ENCODE assay signal across 1 cellular context in the genomic region with DNA sequence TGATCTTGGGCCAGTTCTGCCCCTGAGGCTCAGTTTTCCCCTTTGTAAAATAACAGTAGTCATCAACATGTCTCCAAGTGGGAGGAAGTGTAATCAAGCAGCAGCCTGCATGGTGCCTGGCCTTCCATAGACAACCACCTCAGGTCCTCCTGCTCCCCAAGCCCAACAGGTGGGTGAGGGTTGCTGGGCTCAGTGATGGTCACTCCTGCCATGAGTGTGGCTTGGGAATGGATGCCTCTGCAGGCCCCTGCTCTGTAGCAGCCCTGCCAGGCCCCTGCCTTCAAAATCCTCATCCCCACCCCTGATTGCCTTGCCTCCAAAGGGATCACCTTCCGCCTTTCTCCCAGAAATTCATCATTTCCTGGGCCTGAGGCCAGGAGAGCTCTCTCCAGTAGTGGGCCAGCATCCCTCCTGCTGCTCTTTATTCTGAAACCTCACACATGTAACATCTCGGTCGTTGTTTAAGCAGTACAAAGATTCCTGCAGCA.
TF ChIP-seq lines count a peak whose summit lies in the region.

No MANE protein-coding gene starts in this region.

TF ChIP-seq in A549, 52 proteins besides CTCF, POLR2A, EP300 and RAD21 (continued from another document):
- TF ChIP-seq, protein P1, sequence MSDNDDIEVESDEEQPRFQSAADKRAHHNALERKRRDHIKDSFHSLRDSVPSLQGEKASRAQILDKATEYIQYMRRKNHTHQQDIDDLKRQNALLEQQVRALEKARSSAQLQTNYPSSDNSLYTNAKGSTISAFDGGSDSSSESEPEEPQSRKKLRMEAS (IDR thresholded peaks at IDR 0.05), result no peak
- no peak for TF ChIP-seq ESRRA (IDR thresholded peaks at IDR 0.05; ENCODE audit: borderline replicate concordance, low read length)
